In the genomic region with DNA sequence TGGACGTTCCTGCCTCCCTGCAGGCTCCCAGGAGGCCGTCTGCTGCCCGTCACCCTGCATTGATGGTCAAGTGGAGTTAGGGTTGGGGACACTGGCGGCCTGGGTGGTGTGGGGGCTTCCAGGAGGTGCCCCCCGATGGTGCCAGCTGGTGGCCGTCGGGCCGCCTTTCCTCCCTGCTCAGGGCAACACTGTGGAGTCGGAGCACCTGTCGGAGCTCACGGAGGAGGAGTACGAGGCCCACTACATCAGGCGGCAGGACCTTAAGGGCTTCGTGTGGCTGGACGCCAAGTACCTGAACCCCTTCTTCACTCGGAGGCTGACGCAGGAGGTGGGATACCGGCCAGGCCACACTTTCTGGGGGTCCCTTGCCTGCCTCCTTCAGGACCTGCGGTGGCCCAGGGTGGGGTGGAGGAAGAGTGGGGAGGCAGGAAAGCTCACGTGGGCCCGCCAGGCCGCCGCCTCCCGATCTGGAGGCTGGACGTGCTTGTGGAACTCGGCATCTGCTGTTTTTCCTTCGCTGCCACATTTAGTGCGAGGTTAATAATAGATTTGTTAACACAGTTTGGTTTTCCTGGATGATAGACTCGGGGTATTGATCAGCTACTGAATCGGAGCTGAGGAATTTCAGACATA, we compare ENCODE assay signal across 1 cellular context.
A peak's percentile ranks its signal among the peaks of the same experiment; 100 is the strongest.
TF ChIP-seq lines count a peak whose summit lies in the region.

No MANE protein-coding gene starts in this region.

TF ChIP-seq in K562, 482 proteins besides CTCF, POLR2A, EP300 and RAD21:
- TF ChIP-seq TGIF2 (CRISPR knock-in tag; IDR thresholded peaks at IDR 0.05) (no peak), NFIC (IDR thresholded peaks at IDR 0.05) (0 out of 2 replicates have a peak, but pooled peaks have one; percentile 7)
